Comparison of ENCODE assay signal across 1 cellular context in the genomic region with DNA sequence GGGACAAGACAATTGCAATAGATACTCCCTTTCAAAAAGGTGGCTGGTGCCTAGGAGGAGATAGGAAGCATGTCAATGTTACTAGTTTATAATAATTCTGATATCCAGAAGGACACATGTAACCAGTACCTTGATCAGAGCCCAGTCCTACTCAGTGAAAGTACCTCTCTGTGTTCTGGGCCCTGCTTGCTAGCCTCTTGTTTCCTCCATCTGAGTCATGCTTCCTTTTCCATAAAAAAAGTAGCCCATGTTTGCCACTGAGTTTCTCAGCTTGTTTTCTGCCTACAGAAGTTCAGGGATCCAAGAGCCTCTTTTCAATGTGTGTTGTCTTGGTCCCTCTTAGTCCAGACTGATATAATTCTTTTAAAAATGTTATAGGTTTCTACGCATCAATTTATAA.
TF ChIP-seq lines count a peak whose summit lies in the region.

No MANE protein-coding gene starts in this region.

TF ChIP-seq in SK-N-SH treated with all-trans-retinoic acid at 6 μM for 48 hours, 23 proteins besides CTCF, POLR2A, EP300 and RAD21:
- TF ChIP-seq, protein P1, sequence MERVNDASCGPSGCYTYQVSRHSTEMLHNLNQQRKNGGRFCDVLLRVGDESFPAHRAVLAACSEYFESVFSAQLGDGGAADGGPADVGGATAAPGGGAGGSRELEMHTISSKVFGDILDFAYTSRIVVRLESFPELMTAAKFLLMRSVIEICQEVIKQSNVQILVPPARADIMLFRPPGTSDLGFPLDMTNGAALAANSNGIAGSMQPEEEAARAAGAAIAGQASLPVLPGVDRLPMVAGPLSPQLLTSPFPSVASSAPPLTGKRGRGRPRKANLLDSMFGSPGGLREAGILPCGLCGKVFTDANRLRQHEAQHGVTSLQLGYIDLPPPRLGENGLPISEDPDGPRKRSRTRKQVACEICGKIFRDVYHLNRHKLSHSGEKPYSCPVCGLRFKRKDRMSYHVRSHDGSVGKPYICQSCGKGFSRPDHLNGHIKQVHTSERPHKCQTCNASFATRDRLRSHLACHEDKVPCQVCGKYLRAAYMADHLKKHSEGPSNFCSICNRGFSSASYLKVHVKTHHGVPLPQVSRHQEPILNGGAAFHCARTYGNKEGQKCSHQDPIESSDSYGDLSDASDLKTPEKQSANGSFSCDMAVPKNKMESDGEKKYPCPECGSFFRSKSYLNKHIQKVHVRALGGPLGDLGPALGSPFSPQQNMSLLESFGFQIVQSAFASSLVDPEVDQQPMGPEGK (CRISPR knock-in tag; IDR thresholded peaks at IDR 0.05; ENCODE audit: borderline replicate concordance) = no peak
- TF ChIP-seq TOX (CRISPR knock-in tag; IDR thresholded peaks at IDR 0.05; ENCODE audit: borderline replicate concordance) (no peak), ZNF565 (CRISPR knock-in tag; conservative IDR thresholded peaks at IDR 0.05; ENCODE audit: low read depth) (no peak), OSR1 (CRISPR knock-in tag; IDR thresholded peaks at IDR 0.05) (no peak), ZFP3 (CRISPR knock-in tag; IDR thresholded peaks at IDR 0.05) (no peak), ZNF70 (CRISPR knock-in tag; IDR thresholded peaks at IDR 0.05) (no peak), ZFP30 (CRISPR knock-in tag; IDR thresholded peaks at IDR 0.05) (no peak), CSDC2 (CRISPR knock-in tag; IDR thresholded peaks at IDR 0.05) (no peak), ARNTL (CRISPR knock-in tag; IDR thresholded peaks at IDR 0.05; ENCODE audit: borderline replicate concordance, low read depth) (no peak), ZC3H10 (CRISPR knock-in tag; IDR thresholded peaks at IDR 0.05) (no peak), ZNF8 (CRISPR knock-in tag; IDR thresholded peaks at IDR 0.05) (no peak), ISL1 (CRISPR knock-in tag; IDR thresholded peaks at IDR 0.05) (no peak), PPARA (CRISPR knock-in tag; IDR thresholded peaks at IDR 0.05; ENCODE audit: borderline replicate concordance) (no peak)
- TF ChIP-seq, protein P2, sequence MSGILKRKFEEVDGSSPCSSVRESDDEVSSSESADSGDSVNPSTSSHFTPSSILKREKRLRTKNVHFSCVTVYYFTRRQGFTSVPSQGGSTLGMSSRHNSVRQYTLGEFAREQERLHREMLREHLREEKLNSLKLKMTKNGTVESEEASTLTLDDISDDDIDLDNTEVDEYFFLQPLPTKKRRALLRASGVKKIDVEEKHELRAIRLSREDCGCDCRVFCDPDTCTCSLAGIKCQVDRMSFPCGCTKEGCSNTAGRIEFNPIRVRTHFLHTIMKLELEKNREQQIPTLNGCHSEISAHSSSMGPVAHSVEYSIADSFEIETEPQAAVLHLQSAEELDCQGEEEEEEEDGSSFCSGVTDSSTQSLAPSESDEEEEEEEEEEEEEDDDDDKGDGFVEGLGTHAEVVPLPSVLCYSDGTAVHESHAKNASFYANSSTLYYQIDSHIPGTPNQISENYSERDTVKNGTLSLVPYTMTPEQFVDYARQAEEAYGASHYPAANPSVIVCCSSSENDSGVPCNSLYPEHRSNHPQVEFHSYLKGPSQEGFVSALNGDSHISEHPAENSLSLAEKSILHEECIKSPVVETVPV (CRISPR knock-in tag; IDR thresholded peaks at IDR 0.05) = no peak
- TF ChIP-seq, protein P3, sequence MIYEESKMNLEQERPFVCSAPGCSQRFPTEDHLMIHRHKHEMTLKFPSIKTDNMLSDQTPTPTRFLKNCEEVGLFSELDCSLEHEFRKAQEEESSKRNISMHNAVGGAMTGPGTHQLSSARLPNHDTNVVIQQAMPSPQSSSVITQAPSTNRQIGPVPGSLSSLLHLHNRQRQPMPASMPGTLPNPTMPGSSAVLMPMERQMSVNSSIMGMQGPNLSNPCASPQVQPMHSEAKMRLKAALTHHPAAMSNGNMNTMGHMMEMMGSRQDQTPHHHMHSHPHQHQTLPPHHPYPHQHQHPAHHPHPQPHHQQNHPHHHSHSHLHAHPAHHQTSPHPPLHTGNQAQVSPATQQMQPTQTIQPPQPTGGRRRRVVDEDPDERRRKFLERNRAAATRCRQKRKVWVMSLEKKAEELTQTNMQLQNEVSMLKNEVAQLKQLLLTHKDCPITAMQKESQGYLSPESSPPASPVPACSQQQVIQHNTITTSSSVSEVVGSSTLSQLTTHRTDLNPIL (CRISPR knock-in tag; IDR thresholded peaks at IDR 0.05; ENCODE audit: low read depth) = no peak
- TF ChIP-seq, protein P4, sequence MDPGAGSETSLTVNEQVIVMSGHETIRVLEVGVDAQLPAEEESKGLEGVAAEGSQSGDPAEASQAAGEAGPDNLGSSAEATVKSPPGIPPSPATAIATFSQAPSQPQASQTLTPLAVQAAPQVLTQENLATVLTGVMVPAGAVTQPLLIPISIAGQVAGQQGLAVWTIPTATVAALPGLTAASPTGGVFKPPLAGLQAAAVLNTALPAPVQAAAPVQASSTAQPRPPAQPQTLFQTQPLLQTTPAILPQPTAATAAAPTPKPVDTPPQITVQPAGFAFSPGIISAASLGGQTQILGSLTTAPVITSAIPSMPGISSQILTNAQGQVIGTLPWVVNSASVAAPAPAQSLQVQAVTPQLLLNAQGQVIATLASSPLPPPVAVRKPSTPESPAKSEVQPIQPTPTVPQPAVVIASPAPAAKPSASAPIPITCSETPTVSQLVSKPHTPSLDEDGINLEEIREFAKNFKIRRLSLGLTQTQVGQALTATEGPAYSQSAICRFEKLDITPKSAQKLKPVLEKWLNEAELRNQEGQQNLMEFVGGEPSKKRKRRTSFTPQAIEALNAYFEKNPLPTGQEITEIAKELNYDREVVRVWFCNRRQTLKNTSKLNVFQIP (CRISPR knock-in tag; IDR thresholded peaks at IDR 0.05; ENCODE audit: borderline replicate concordance, low read depth) = no peak
TF ChIP-seq in SK-N-SH treated with all-trans-retinoic acid at 6 μM for 48 hours: peak in this region for 0.
